Comparison of ENCODE assay signal across 25 cellular contexts in the genomic region with DNA sequence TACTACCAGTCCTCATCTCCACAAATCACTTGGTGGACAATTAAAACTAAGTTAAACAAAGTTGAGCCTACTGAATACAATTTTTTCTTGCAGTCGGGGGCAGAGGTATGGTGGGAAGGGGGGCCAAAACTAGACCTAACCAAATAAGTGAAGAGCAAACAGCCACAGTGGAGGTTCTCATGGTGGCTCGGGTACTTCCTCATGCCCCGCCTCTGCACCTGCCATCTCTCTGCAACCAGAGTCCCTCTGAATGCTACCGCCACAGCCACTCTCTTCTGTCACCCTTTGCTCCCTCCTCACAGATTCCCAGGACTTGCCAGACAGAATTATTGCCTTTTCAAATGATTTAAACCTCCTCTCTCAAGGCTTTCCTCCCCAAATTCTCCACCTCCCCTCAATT. TPM values are rescaled to one million over a fixed set of nuclear protein-coding genes. Genes with fewer than 3 reads are reported as not detected.
DNase-seq lines count a peak whose midpoint lies in the region; TF ChIP-seq lines count a peak whose summit lies in the region.
"Had no signal": no experiment of that assay in that cellular context is flagged by ENCODE, and none has a peak within 500 bp of the region (broad histone marks: within the 10 kb centered on the region; RNA-seq: fewer than 3 reads in every experiment).

No MANE protein-coding gene starts in this region.

- CTCF ChIA-PET in OCI-LY7 (lab: Charles Lee; ENCODE audit: unreplicated experiment): no interaction called here

- POLR2A ChIA-PET in OCI-LY7 (lab: Charles Lee): no interaction called here

- H3K36me3 ChIP-seq in OCI-LY7 (ENCODE audit: insufficient read depth, low read length): no peaks in the 10 kb centered on the region
- H3K36me3 ChIP-seq: breast epithelium, pancreas, spleen, upper lobe of right lung had no signal

- no peaks in the 10 kb centered on the region for H4K20me1 ChIP-seq in OCI-LY7 (ENCODE audit: insufficient read depth, low read length)

- intact Hi-C loops in OCI-LY7 (cut with micrococcal nuclease; ENCODE audit: unreplicated experiment): no loop called here
- intact Hi-C loops in activated T-helper 2 cell treated with anti-CD3 and anti-CD28 coated beads, Interferon-gamma antibody, Interleukin-2, Interleukin-4, amounts not matched to agents 10 μg/mL and 5 μg/mL and 100 μg/mL, durations not matched to agents 14 hours and 24 hours and 36 hours (cut with micrococcal nuclease): no loop called here

- H3K27me3 Mint-ChIP-seq in nephron (ENCODE audit: low read depth): no peaks in the 10 kb centered on the region
- H3K27me3 Mint-ChIP-seq in activated T-helper 2 cell treated with anti-CD3 and anti-CD28 coated beads, Interferon-gamma antibody, Interleukin-2, Interleukin-4, amounts not matched to agents 10 μg/mL and 5 μg/mL and 100 μg/mL, durations not matched to agents 14 hours and 24 hours and 36 hours (ENCODE audit: low read depth): peaks cover 22% of the 10 kb centered on the region

- peaks cover 17% of the 10 kb centered on the region for H3K4me1 ChIP-seq in OCI-LY7 (ENCODE audit: insufficient read depth, low read length, poor library complexity, severe bottlenecking)
- H3K4me1 ChIP-seq: breast epithelium, pancreas, upper lobe of right lung had no signal

- peak overlapping the region; percentile 3 for H3K4me3 ChIP-seq in OCI-LY7 (ENCODE audit: low read depth, low read length, poor library complexity, severe bottlenecking)
- H3K4me3 ChIP-seq: breast epithelium, GM23338, pancreas, SK-N-MC, spleen, upper lobe of right lung had no signal

- H3K27ac ChIP-seq in OCI-LY7 (ENCODE audit: low read depth, low read length, poor library complexity, severe bottlenecking): no peak overlapping the region
- H3K27ac ChIP-seq: breast epithelium, C4-2B, pancreas, SK-N-MC, upper lobe of right lung had no signal

- peak overlapping the region; percentile 52; the same call in 1 of the 2 replicates for H2AFZ ChIP-seq in OCI-LY7 (ENCODE audit: low read length)
- H2AFZ ChIP-seq: GM23338 had no signal

- H3K9me3 Mint-ChIP-seq in nephron: no peaks in the 10 kb centered on the region
- H3K9me3 Mint-ChIP-seq in activated T-helper 2 cell treated with anti-CD3 and anti-CD28 coated beads, Interferon-gamma antibody, Interleukin-2, Interleukin-4, amounts not matched to agents 10 μg/mL and 5 μg/mL and 100 μg/mL, durations not matched to agents 14 hours and 24 hours and 36 hours: no peaks in the 10 kb centered on the region
- H3K9me3 Mint-ChIP-seq: activated CD4-positive, alpha-beta memory T cell treated with anti-CD3 and anti-CD28 coated beads, Interleukin-2, amount 10 ng/mL, durations not matched to agents 7 days and 5 days; activated naive CD4-positive, alpha-beta T cell treated with anti-CD3 and anti-CD28 coated beads, Interleukin-2, amount 50 U/mL, for 72 hours; GM23338; nephron progenitor cell had no signal

- no peaks in the 10 kb centered on the region for H3K9me2 ChIP-seq in OCI-LY7 (ENCODE audit: insufficient read depth, low read length)

- no TSS peak for BruUV-seq in OCI-LY7 (replicated peaks; lab: Mats Ljungman, UMichigan)

- peaks cover 41% of the 10 kb centered on the region for H3K4me1 Mint-ChIP-seq in nephron
- H3K4me1 Mint-ChIP-seq in activated T-helper 2 cell treated with anti-CD3 and anti-CD28 coated beads, Interferon-gamma antibody, Interleukin-2, Interleukin-4, amounts not matched to agents 10 μg/mL and 5 μg/mL and 100 μg/mL, durations not matched to agents 14 hours and 24 hours and 36 hours (ENCODE audit: low read depth): peaks cover 2% of the 10 kb centered on the region
- H3K4me1 Mint-ChIP-seq: activated CD4-positive, alpha-beta memory T cell treated with anti-CD3 and anti-CD28 coated beads, Interleukin-2, amount 10 ng/mL, durations not matched to agents 7 days and 5 days; GM23338 had no signal

- DNase-seq in DMS53 (lab: John Stamatoyannopoulos, UW) (peak; percentile 73), NCI-H146 (lab: John Stamatoyannopoulos, UW) (peak; percentile 48), OCI-LY7 (ENCODE audit: low spot score) (peak; percentile 19), activated gamma-delta T cell treated with Interleukin-2 at 50 U/mL for 16 hours (no peak), nucleus accumbens (lab: John Stamatoyannopoulos, UW) (no peak)
- DNase-seq in activated T-helper 2 cell treated with anti-CD3 and anti-CD28 coated beads, Interferon-gamma antibody, Interleukin-2, Interleukin-4, amounts not matched to agents 10 μg/mL and 5 μg/mL and 100 μg/mL, durations not matched to agents 14 hours and 24 hours and 36 hours (ENCODE audit: low spot score): no peak
- DNase-seq: activated CD4-positive, alpha-beta memory T cell treated with anti-CD3 and anti-CD28 coated beads, Interleukin-2, amount 10 ng/mL, durations not matched to agents 7 days and 5 days; activated CD4-positive, alpha-beta T cell treated with anti-CD3 and anti-CD28 coated beads for 1 hour; activated CD8-positive, alpha-beta memory T cell treated with anti-CD3 and anti-CD28 coated beads, Interleukin-2, amount 50 U/mL, for 48 hours; Calu3; glutamatergic neuron; midbrain; NCI-H1092 treated with DMSO at 0.1 percent for 48 hours; NCI-H2081 treated with DMSO at 0.1 percent for 48 hours; nephron progenitor cell; pancreas; RPMI8226; spleen; upper lobe of right lung had no signal

- H3K79me2 ChIP-seq in OCI-LY7 (ENCODE audit: insufficient read depth, low read depth, low read length): no peaks in the 10 kb centered on the region

- H3K9me3 ChIP-seq in OCI-LY7 (ENCODE audit: low read length): no peaks in the 10 kb centered on the region
- H3K9me3 ChIP-seq: breast epithelium, pancreas, spleen, upper lobe of right lung had no signal

- H3K4me2 ChIP-seq in OCI-LY7 (ENCODE audit: low read length): peak overlapping the region; percentile 55; the same call in 1 of the 2 replicates
- H3K4me2 ChIP-seq: GM23338 had no signal

- H3K4me3 Mint-ChIP-seq in nephron: no peak overlapping the region
- H3K4me3 Mint-ChIP-seq in activated T-helper 2 cell treated with anti-CD3 and anti-CD28 coated beads, Interferon-gamma antibody, Interleukin-2, Interleukin-4, amounts not matched to agents 10 μg/mL and 5 μg/mL and 100 μg/mL, durations not matched to agents 14 hours and 24 hours and 36 hours (ENCODE audit: low read depth): no peak overlapping the region
- H3K4me3 Mint-ChIP-seq: activated CD4-positive, alpha-beta memory T cell treated with anti-CD3 and anti-CD28 coated beads, Interleukin-2, amount 10 ng/mL, durations not matched to agents 7 days and 5 days; GM23338; nephron progenitor cell had no signal

- TF ChIP-seq CTCF in OCI-LY7 (conservative IDR thresholded peaks at IDR 0.05; ENCODE audit: low read length): no peak
- no peak for TF ChIP-seq CTCF in nephron (IDR thresholded peaks at IDR 0.05; ENCODE audit: unreplicated experiment in 3 of 3)

- peak overlapping the region; percentile 7 to 58 (median 56) for H3K27ac Mint-ChIP-seq in nephron
- H3K27ac Mint-ChIP-seq in activated T-helper 2 cell treated with anti-CD3 and anti-CD28 coated beads, Interferon-gamma antibody, Interleukin-2, Interleukin-4, amounts not matched to agents 10 μg/mL and 5 μg/mL and 100 μg/mL, durations not matched to agents 14 hours and 24 hours and 36 hours: no peak overlapping the region
- H3K27ac Mint-ChIP-seq: activated CD4-positive, alpha-beta memory T cell treated with anti-CD3 and anti-CD28 coated beads, Interleukin-2, amount 10 ng/mL, durations not matched to agents 7 days and 5 days; activated naive CD4-positive, alpha-beta T cell treated with anti-CD3 and anti-CD28 coated beads, Interleukin-2, amount 50 U/mL, for 72 hours; GM23338; nephron progenitor cell had no signal

- H3K36me3 Mint-ChIP-seq in nephron (ENCODE audit: low read depth): no peaks in the 10 kb centered on the region
- H3K36me3 Mint-ChIP-seq in activated T-helper 2 cell treated with anti-CD3 and anti-CD28 coated beads, Interferon-gamma antibody, Interleukin-2, Interleukin-4, amounts not matched to agents 10 μg/mL and 5 μg/mL and 100 μg/mL, durations not matched to agents 14 hours and 24 hours and 36 hours (ENCODE audit: low read depth): no peaks in the 10 kb centered on the region

RNA-seq across cellular contexts. Expression of gene SOCS5, which starts 15.6 kb away (rescaled TPM):
- 9.5 and 9.9 TPM in 2 replicates for total RNA-seq in OCI-LY7 (2014; rRNA removed; shearing (Covaris generic))
- 7.7 and 8.1 TPM in 2 replicates for total RNA-seq in OCI-LY7 (2022)
- 6.2 and 6.7 TPM in 2 replicates for total RNA-seq in activated T-helper 2 cell treated with anti-CD3 and anti-CD28 coated beads, Interferon-gamma antibody, Interleukin-2, Interleukin-4, amounts not matched to agents 10 μg/mL and 5 μg/mL and 100 μg/mL, durations not matched to agents 14 hours and 24 hours and 36 hours

Comparison
In these comparisons a context has a peak if more than half of its experiments do, and no peak if none do; other contexts are left out.
1. DNase-seq: peak in DMS53 (single experiment), NCI-H146 (single experiment) and OCI-LY7 (single experiment); none in activated gamma-delta T cell treated with Interleukin-2 at 50 U/mL for 16 hours (single experiment), activated T-helper 2 cell treated with anti-CD3 and anti-CD28 coated beads, Interferon-gamma antibody, Interleukin-2, Interleukin-4, amounts not matched to agents 10 μg/mL and 5 μg/mL and 100 μg/mL, durations not matched to agents 14 hours and 24 hours and 36 hours (single experiment) and nucleus accumbens (0 of 56).